Comparison of ENCODE assay signal across 20 cellular contexts in genomic region chr4:144302704-144303536, GRCh38.
"Had no signal": no experiment of that assay in that cellular context is flagged by ENCODE, and none has a peak within 500 bp of the region (broad histone marks: within the 10 kb centered on the region; RNA-seq: fewer than 3 reads in every experiment).

No MANE protein-coding gene starts in this region.

- ATAC-seq: gastroesophageal sphincter; left lobe of liver; mucosa of descending colon; naive thymus-derived CD4-positive, alpha-beta T cell; SK-N-SH treated with all-trans-retinoic acid at 6 μM for 48 hours; stimulated activated naive B cell treated with anti-CD40 and anti-IgM and Interleukin-4, amounts not matched to agents 10 μg/mL and 1 μg/mL and 100 μg/mL, for 72 hours had no signal

- H3K27ac Mint-ChIP-seq: activated naive CD4-positive, alpha-beta T cell treated with anti-CD3 and anti-CD28 coated beads for 36 hours; activated T-helper 2 cell treated with anti-CD3 and anti-CD28 coated beads, Interferon-gamma antibody, Interleukin-2, Interleukin-4, amounts not matched to agents 10 μg/mL and 5 μg/mL and 100 μg/mL, durations not matched to agents 14 hours and 24 hours and 36 hours; naive thymus-derived CD4-positive, alpha-beta T cell; stimulated activated naive B cell treated with anti-CD40 and anti-IgM and Interleukin-4, amounts not matched to agents 10 μg/mL and 1 μg/mL and 100 μg/mL, for 72 hours had no signal

- H3K36me3 ChIP-seq: gastroesophageal sphincter, neutrophil, tibial nerve had no signal

- H3K9ac ChIP-seq: parathyroid adenoma had no signal

- H3K79me2 ChIP-seq: parathyroid adenoma had no signal

- H3K9me3 Mint-ChIP-seq: activated naive CD4-positive, alpha-beta T cell treated with anti-CD3 and anti-CD28 coated beads for 36 hours; activated T-helper 2 cell treated with anti-CD3 and anti-CD28 coated beads, Interferon-gamma antibody, Interleukin-2, Interleukin-4, amounts not matched to agents 10 μg/mL and 5 μg/mL and 100 μg/mL, durations not matched to agents 14 hours and 24 hours and 36 hours; stimulated activated naive B cell treated with anti-CD40 and anti-IgM and Interleukin-4, amounts not matched to agents 10 μg/mL and 1 μg/mL and 100 μg/mL, for 72 hours had no signal

- H3K4me1 ChIP-seq: gastroesophageal sphincter, parathyroid adenoma, tibial nerve had no signal

- H3K36me3 Mint-ChIP-seq: naive thymus-derived CD4-positive, alpha-beta T cell; stimulated activated naive B cell treated with anti-CD40 and anti-IgM and Interleukin-4, amounts not matched to agents 10 μg/mL and 1 μg/mL and 100 μg/mL, for 72 hours had no signal

- H3K9me3 ChIP-seq: gastroesophageal sphincter, mucosa of descending colon, neutrophil, tibial nerve had no signal

- H3K4me3 ChIP-seq: coronary artery, gastroesophageal sphincter, mucosa of descending colon, tibial nerve had no signal

- H3K27ac ChIP-seq: coronary artery, gastroesophageal sphincter, neutrophil, parathyroid adenoma, tibial nerve had no signal

- H3K4me3 Mint-ChIP-seq: activated naive CD4-positive, alpha-beta T cell treated with anti-CD3 and anti-CD28 coated beads for 36 hours; naive thymus-derived CD4-positive, alpha-beta T cell; stimulated activated naive B cell treated with anti-CD40 and anti-IgM and Interleukin-4, amounts not matched to agents 10 μg/mL and 1 μg/mL and 100 μg/mL, for 72 hours had no signal

- H3K4me1 Mint-ChIP-seq: naive thymus-derived CD4-positive, alpha-beta T cell; stimulated activated naive B cell treated with anti-CD40 and anti-IgM and Interleukin-4, amounts not matched to agents 10 μg/mL and 1 μg/mL and 100 μg/mL, for 72 hours had no signal

- H3K27me3 ChIP-seq: gastroesophageal sphincter, neutrophil, tibial nerve had no signal

- DNase-seq: activated CD4-positive, alpha-beta T cell treated with anti-CD3 and anti-CD28 coated beads, Interleukin-2, amount 50 U/mL, for 4 hours; activated CD4-positive, CD25-positive, alpha-beta regulatory T cell treated with anti-CD3 and anti-CD28 coated beads, Interleukin-2, amount 50 U/mL, for 72 hours; activated naive CD4-positive, alpha-beta T cell treated with anti-CD3 and anti-CD28 coated beads for 36 hours; activated T-cell treated with anti-CD3 and anti-CD28 coated beads, Interleukin-2, amount 50 U/mL, for 1 hour; caudate nucleus; islet precursor cell; mucosa of descending colon; naive thymus-derived CD4-positive, alpha-beta T cell; stimulated activated CD4-positive, alpha-beta T cell treated with anti-CD3 and anti-CD28 coated beads, Interleukin-4, amount 100 ng/mL, for 1 hour; stimulated activated naive B cell treated with anti-CD40 and anti-IgM and Interleukin-4, amounts not matched to agents 10 μg/mL and 1 μg/mL and 100 μg/mL, for 72 hours; T-helper 1 cell; T1000 had no signal
